ENCODE assay signal across 13 cellular contexts in genomic region chr9:105290401-105290800, GRCh38. TPM values are rescaled to one million over a fixed set of nuclear protein-coding genes. Genes with fewer than 3 reads are reported as not detected.
A peak's percentile ranks its signal among the peaks of the same experiment; 100 is the strongest.
DNase-seq lines count a peak whose midpoint lies in the region; ATAC-seq, FAIRE-seq and TF ChIP-seq lines count a peak whose summit lies in the region.
"Had no signal": no experiment of that assay in that cellular context is flagged by ENCODE, and none has a peak within 500 bp of the region (broad histone marks: within the 10 kb centered on the region; RNA-seq: fewer than 3 reads in every experiment).

No MANE protein-coding gene starts in this region.

- POLR2A ChIA-PET in BJ (lab: Charles Lee), result no interaction called here

- TF ChIP-seq CTCF in BJ (IDR thresholded peaks at IDR 0.05; ENCODE audit: insufficient read depth, low read depth, low read length) (no peak), LNCaP clone FGC (IDR thresholded peaks at IDR 0.05; ENCODE audit: control insufficient read depth, extremely low read depth, insufficient read depth) (no peak), breast epithelium (IDR thresholded peaks at IDR 0.05) (no peak)

- H3K4me3 ChIP-seq in BJ (ENCODE audit: low read depth, low read length) (no peak overlapping the region), LNCaP clone FGC (ENCODE audit: low read depth, low read length) (no peak overlapping the region), breast epithelium (no peak overlapping the region)
- H3K4me3 ChIP-seq: esophagus muscularis mucosa, lower lobe of right lung, vagina had no signal

- intact Hi-C loops in breast epithelium (cut with DNase I; ENCODE audit: low total_unique reads), result no loop called here
- intact Hi-C loops in Right ventricle myocardium superior (cut with DNase I), result no loop called here

- ATAC-seq in HG03196 (IDR thresholded peaks at IDR 0.05; ENCODE audit: unreplicated experiment) (no peak), Right ventricle myocardium superior (ENCODE audit: poor library complexity) (no peak)
- ATAC-seq: lower lobe of right lung had no signal

- FAIRE-seq in GM12892 (lab: Jason Lieb, UNC), result no peak

- TF ChIP-seq POLR2A in breast epithelium (IDR thresholded peaks at IDR 0.05), result no peak
- TF ChIP-seq POLR2A in GM12892 (IDR thresholded peaks at IDR 0.05; ENCODE audit: low read depth, low read length), result no peak

- CTCF ChIA-PET in BJ (lab: Yijun Ruan, JAX), result interaction anchor here (1.6 kb wide), 1 partner anchor 9 kb away, joined by 3 read pairs; no protein-coding TSS in a partner anchor

- H3K27ac ChIP-seq in breast epithelium (peak overlapping the region; percentile 56 to 67), layer of hippocampus (ENCODE audit: low read depth, low read length) (peak overlapping the region; percentile 94)
- H3K27ac ChIP-seq: esophagus muscularis mucosa, lower lobe of right lung, vagina had no signal

- DNase-seq in BJ (ENCODE audit: low read depth) (peak; percentile 7), LNCaP clone FGC (ENCODE audit: low read depth) (peak; percentile 87), breast epithelium (ENCODE audit: low spot score in 2 of 2) (peak in 1 of 2 donors; percentile 57), GM12892 (ENCODE audit: insufficient read length) (no peak), Right ventricle myocardium superior (no peak)
- no peak for DNase-seq in activated CD8-positive, alpha-beta memory T cell treated with anti-CD3 and anti-CD28 coated beads, Interleukin-2, amount 50 U/mL, for 48 hours
- DNase-seq: amniotic stem cell, lower lobe of right lung, NCI-H2029 had no signal

- H3K36me3 ChIP-seq in BJ (ENCODE audit: control insufficient read depth, insufficient read depth, low read length) (no peaks in the 10 kb centered on the region), breast epithelium (no peaks in the 10 kb centered on the region)
- H3K36me3 ChIP-seq: esophagus muscularis mucosa, lower lobe of right lung, vagina had no signal

- no peaks in the 10 kb centered on the region for H3K27me3 ChIP-seq in BJ (ENCODE audit: control insufficient read depth, insufficient read depth, low read length)
- no peaks in the 10 kb centered on the region for H3K27me3 ChIP-seq in breast epithelium
- no peaks in the 10 kb centered on the region for H3K27me3 ChIP-seq in layer of hippocampus (ENCODE audit: control insufficient read depth, insufficient read depth, low read length)
- H3K27me3 ChIP-seq: esophagus muscularis mucosa, vagina had no signal

- peaks cover 0 to 14% of the 10 kb centered on the region in 2 donors for H3K4me1 ChIP-seq in breast epithelium

- H3K9me3 ChIP-seq in breast epithelium, result no peaks in the 10 kb centered on the region
- H3K9me3 ChIP-seq: esophagus muscularis mucosa, lower lobe of right lung, vagina had no signal

RNA-seq across cellular contexts. Expression of gene SLC44A1, which starts 46.0 kb away (rescaled TPM):
- 6.6 and 15.3 TPM in 2 replicates for polyA plus RNA-seq in BJ (2011; rRNA removed)
- 16.0 and 24.2 TPM in 2 replicates for polyA minus RNA-seq in BJ (2011; rRNA and poly(A)+ RNA removed)
- total RNA-seq in breast epithelium, result 10 to 100 TPM; 53.7 to 62.6 (median 61.1) TPM
- polyA plus RNA-seq in GM12892 (2012; ENCODE audit: missing spikeins), result 8.7 TPM
- total RNA-seq in Right ventricle myocardium superior, result 13.5 TPM

Comparison
In these comparisons a context has a peak if more than half of its experiments do, and no peak if none do; other contexts are left out.
1. DNase-seq: peak in BJ (single experiment) and LNCaP clone FGC (single experiment); none in GM12892 (single experiment), activated CD8-positive, alpha-beta memory T cell treated with anti-CD3 and anti-CD28 coated beads, Interleukin-2, amount 50 U/mL, for 48 hours (single experiment) and Right ventricle myocardium superior (single experiment).